18 cellular contexts compared by ENCODE assay signal in the genomic region with DNA sequence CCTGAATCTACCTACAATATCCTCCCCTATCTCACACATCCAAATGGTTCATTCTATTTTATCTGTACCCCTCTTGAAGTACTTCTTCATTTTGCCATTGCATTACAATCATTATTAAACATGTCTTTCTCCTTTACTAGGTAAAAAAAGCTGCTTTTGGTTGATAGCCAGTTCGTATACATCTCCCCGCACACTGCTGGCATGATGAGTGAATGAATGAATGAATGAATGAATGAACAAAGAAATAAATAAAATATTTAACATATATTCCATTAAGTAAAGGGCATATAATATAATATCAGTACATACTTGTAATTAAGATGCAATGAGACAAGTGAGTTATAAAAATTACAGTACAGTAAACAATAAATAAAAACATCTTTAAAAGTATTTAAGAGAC. TPM values are rescaled to one million over a fixed set of nuclear protein-coding genes. Genes with fewer than 3 reads are reported as not detected.
A peak's percentile ranks its signal among the peaks of the same experiment; 100 is the strongest.
DNase-seq lines count a peak whose midpoint lies in the region; ATAC-seq, FAIRE-seq and TF ChIP-seq lines count a peak whose summit lies in the region.
"Had no signal": no experiment of that assay in that cellular context is flagged by ENCODE, and none has a peak within 500 bp of the region (broad histone marks: within the 10 kb centered on the region; RNA-seq: fewer than 3 reads in every experiment).

No MANE protein-coding gene starts in this region.

- DNase-seq in activated naive CD4-positive, alpha-beta T cell treated with anti-CD3 and anti-CD28 coated beads for 36 hours, result no peak
- DNase-seq in activated naive CD4-positive, alpha-beta T cell treated with anti-CD3 and anti-CD28 coated beads, Interleukin-2, amount 50 U/mL, for 16 hours, result no peak
- DNase-seq in GM12878 (ENCODE audit: low read depth, low spot score) (no peak), GM10248 (ENCODE audit: extremely low spot score) (no peak), NCI-H2227 (lab: John Stamatoyannopoulos, UW; ENCODE audit: unreplicated experiment) (no peak)
- DNase-seq in stimulated activated naive B cell treated with anti-CD40 and anti-IgM and Interleukin-4, amounts not matched to agents 10 μg/mL and 1 μg/mL and 100 μg/mL, for 72 hours, result no peak
- DNase-seq: activated CD4-positive, CD25-positive, alpha-beta regulatory T cell treated with anti-CD3 and anti-CD28 coated beads, Interleukin-2, amount 50 U/mL, for 72 hours; head of caudate nucleus; HFFc6; NCI-H2171 treated with DMSO at 0.1 percent for 48 hours; NK-92 treated with Interleukin-12 subunit alpha and Interleukin-12 subunit beta, amount 100 ng/mL, for 24 hours; psoas muscle had no signal

- RAD21 ChIA-PET in GM12878 (lab: Charles Lee; ENCODE audit: unreplicated experiment), result interaction anchor here (0.9 to 6.3 kb wide), 3 partner anchors 10 to 55 kb away, joined by 3 to 107 read pairs (median 6); partner anchors contain the start of gene GALC

- TF ChIP-seq CTCF in OCI-LY3 (IDR thresholded peaks at IDR 0.05; ENCODE audit: low read depth, low read length) (no peak), GM12878 (IDR thresholded peaks at IDR 0.05 in 2 of 3, conservative IDR thresholded peaks at IDR 0.05 in 1 of 3; ENCODE audit: control insufficient read depth in 2 of 3, extremely low read depth in 1 of 3, insufficient read depth in 1 of 3, low read depth in 3 of 3, low read length in 3 of 3) (no peak), GM10248 (IDR thresholded peaks at IDR 0.05; ENCODE audit: control extremely low read depth, extremely low read depth, low read depth, missing control alignments) (no peak)

- H3K36me3 ChIP-seq in OCI-LY3 (replicated peaks; ENCODE audit: low read depth, low read length) (no peaks in the 10 kb centered on the region), GM12878 (ENCODE audit: control insufficient read depth in 2 of 2, insufficient read depth in 2 of 2, low read length in 1 of 2) (no peaks in the 10 kb centered on the region)
- H3K36me3 ChIP-seq: tibial nerve had no signal

- intact Hi-C loops in activated naive CD4-positive, alpha-beta T cell treated with anti-CD3 and anti-CD28 coated beads for 36 hours (cut with micrococcal nuclease), result loop anchor here (2.0 to 5.0 kb wide), 4 partner anchors 52 to 1952 kb away; partner anchors contain the start of genes EML5 and ZC3H14
- intact Hi-C loops in GM12878 (cut with micrococcal nuclease; ENCODE audit: unreplicated experiment), result loop anchor here (1.0 kb wide), 1 partner anchor 9 kb away; no protein-coding TSS in a partner anchor

- H3K9me3 ChIP-seq in OCI-LY3 (ENCODE audit: insufficient read depth, low read length) (no peaks in the 10 kb centered on the region), GM12878 (replicated peaks; ENCODE audit: control insufficient read depth, insufficient read depth, low read length) (no peaks in the 10 kb centered on the region; the same call in 2 of the 3 replicates)
- H3K9me3 ChIP-seq: psoas muscle, tibial nerve had no signal

- H3K36me3 Mint-ChIP-seq in activated naive CD4-positive, alpha-beta T cell treated with anti-CD3 and anti-CD28 coated beads for 36 hours (ENCODE audit: low read depth), result peaks cover 19% of the 10 kb centered on the region
- H3K36me3 Mint-ChIP-seq in stimulated activated naive B cell treated with anti-CD40 and anti-IgM and Interleukin-4, amounts not matched to agents 10 μg/mL and 1 μg/mL and 100 μg/mL, for 72 hours, result peaks cover 9 to 13% of the 10 kb centered on the region in 2 donors

- SMC1A ChIA-PET in GM12878 (lab: Charles Lee; ENCODE audit: uncharacterized antibody, unreplicated experiment), result interaction anchor here (0.7 to 9.7 kb wide), 5 partner anchors 11 to 185 kb away, joined by 3 to 158 read pairs (median 5); partner anchors contain the start of gene GALC

- peaks cover 44% of the 10 kb centered on the region for H3K4me1 ChIP-seq in OCI-LY3 (ENCODE audit: low read length)
- peaks cover 16% of the 10 kb centered on the region for H3K4me1 ChIP-seq in GM12878 (ENCODE audit: control insufficient read depth, insufficient read depth, low read length)
- H3K4me1 ChIP-seq: psoas muscle, tibial nerve had no signal

- H3K4me3 ChIP-seq in OCI-LY3 (ENCODE audit: low read length) (peak overlapping the region; percentile 57), GM12878 (no peak overlapping the region)

- in situ Hi-C loops in GM12878 (cut with MboI), result no loop called here

- CTCF ChIA-PET in activated naive CD4-positive, alpha-beta T cell treated with anti-CD3 and anti-CD28 coated beads for 36 hours (lab: Charles Lee), result interaction anchor here (0.6 to 3.8 kb wide), 4 partner anchors 10 to 87 kb away, joined by 3 to 22 read pairs (median 4); partner anchors contain the start of gene GALC
- CTCF ChIA-PET in GM12878 (lab: Yijun Ruan, JAX) (interaction anchor here (0.8 to 1.9 kb wide), 4 partner anchors 9 to 59 kb away, joined by 4 to 8 read pairs (median 6); partner anchors contain the start of gene GALC), GM10248 (lab: Yijun Ruan, JAX) (interaction anchor here (0.9 to 1.5 kb wide), 4 partner anchors 10 to 185 kb away, joined by 3 to 4 read pairs (median 4); partner anchors contain the start of gene GALC)

- POLR2A ChIA-PET in GM12878 (lab: Charles Lee), result interaction anchor here (0.5 to 10.0 kb wide), 2 partner anchors 11 to 1381 kb away, joined by 4 to 122 read pairs; partner anchors contain the start of gene GALC
- POLR2A ChIA-PET in GM10248 (lab: Yijun Ruan, JAX), result interaction anchor here (0.7 to 0.9 kb wide), 2 partner anchors 10 to 12 kb away, joined by 3 to 6 read pairs; no protein-coding TSS in a partner anchor

- no peak overlapping the region for H3K27ac ChIP-seq in OCI-LY3 (ENCODE audit: low read length)
- H3K27ac ChIP-seq in GM12878 (ENCODE audit: control insufficient read depth, insufficient read depth), result peak overlapping the region; percentile 87; the same call in 1 of the 2 replicates
- H3K27ac ChIP-seq: psoas muscle had no signal

- H4K20me1 ChIP-seq in OCI-LY3 (ENCODE audit: insufficient read depth, low read length), result no peaks in the 10 kb centered on the region
- no peaks in the 10 kb centered on the region for H4K20me1 ChIP-seq in GM12878 (ENCODE audit: control insufficient read depth, insufficient read depth)

- H2AFZ ChIP-seq in OCI-LY3 (ENCODE audit: low read depth, low read length) (peak overlapping the region; percentile 64; the same call in 1 of the 2 replicates), GM12878 (ENCODE audit: control insufficient read depth, low read depth, low read length) (peak overlapping the region; percentile 73)

- H3K4me2 ChIP-seq in OCI-LY3 (ENCODE audit: low read length), result peak overlapping the region; percentile 64
- 0 out of 2 replicates have a peak overlapping the region, but pooled peaks have one; percentile 44 for H3K4me2 ChIP-seq in GM12878 (ENCODE audit: control insufficient read depth, insufficient read depth)

- H3K9ac ChIP-seq in OCI-LY3 (ENCODE audit: low read length), result no peak overlapping the region; the same call in 1 of the 2 replicates
- H3K9ac ChIP-seq in GM12878 (ENCODE audit: control insufficient read depth, insufficient read depth, low read length), result no peak overlapping the region

- ATAC-seq in GM12878, result no peak
- ATAC-seq in stimulated activated naive B cell treated with anti-CD40 and anti-IgM and Interleukin-4, amounts not matched to agents 10 μg/mL and 1 μg/mL and 100 μg/mL, for 72 hours (replicated peaks), result no peak
- no peak for ATAC-seq in GM18867 (IDR thresholded peaks at IDR 0.05; ENCODE audit: unreplicated experiment)
- ATAC-seq: psoas muscle had no signal

- H3K27ac Mint-ChIP-seq in activated naive CD4-positive, alpha-beta T cell treated with anti-CD3 and anti-CD28 coated beads for 36 hours, result peak overlapping the region; percentile 95
- peak overlapping the region; percentile 51 for H3K27ac Mint-ChIP-seq in stimulated activated naive B cell treated with anti-CD40 and anti-IgM and Interleukin-4, amounts not matched to agents 10 μg/mL and 1 μg/mL and 100 μg/mL, for 72 hours
- H3K27ac Mint-ChIP-seq: HFFc6 had no signal

- no peaks in the 10 kb centered on the region for H3K27me3 Mint-ChIP-seq in activated naive CD4-positive, alpha-beta T cell treated with anti-CD3 and anti-CD28 coated beads for 36 hours (ENCODE audit: low read depth)
- no peaks in the 10 kb centered on the region for H3K27me3 Mint-ChIP-seq in stimulated activated naive B cell treated with anti-CD40 and anti-IgM and Interleukin-4, amounts not matched to agents 10 μg/mL and 1 μg/mL and 100 μg/mL, for 72 hours

- 2% methylated on average over 2 of the region's 2 CpGs for WGBS in GM12878 (ENCODE audit: insufficient coverage, insufficient replicate concordance, low lambda C conversion rate, missing lambda C conversion rate)

- H3K79me2 ChIP-seq in OCI-LY3 (ENCODE audit: low read length), result 0 out of 2 replicates have a peak, but pooled peaks cover 4% of the 10 kb centered on the region
- H3K79me2 ChIP-seq in GM12878 (ENCODE audit: control insufficient read depth, insufficient read depth, low read length), result peaks cover 40% of the 10 kb centered on the region

- no peaks in the 10 kb centered on the region for H3K9me3 Mint-ChIP-seq in activated naive CD4-positive, alpha-beta T cell treated with anti-CD3 and anti-CD28 coated beads for 36 hours
- peaks cover 0 to 2% of the 10 kb centered on the region in 2 donors for H3K9me3 Mint-ChIP-seq in stimulated activated naive B cell treated with anti-CD40 and anti-IgM and Interleukin-4, amounts not matched to agents 10 μg/mL and 1 μg/mL and 100 μg/mL, for 72 hours
- H3K9me3 Mint-ChIP-seq: HFFc6 had no signal

- no peak for FAIRE-seq in GM12878 (lab: Jason Lieb, UNC)

- TF ChIP-seq EP300 in GM12878 (IDR thresholded peaks at IDR 0.05; ENCODE audit: borderline replicate concordance in 1 of 2, control insufficient read depth in 1 of 2, low read depth in 2 of 2, low read length in 2 of 2), result no peak

- BruUV-seq in GM12878 (replicated peaks; lab: Mats Ljungman, UMichigan), result no TSS peak

- H3K4me3 Mint-ChIP-seq in activated naive CD4-positive, alpha-beta T cell treated with anti-CD3 and anti-CD28 coated beads for 36 hours, result peak overlapping the region; percentile 74
- peak overlapping the region; percentile 81 to 84 for H3K4me3 Mint-ChIP-seq in stimulated activated naive B cell treated with anti-CD40 and anti-IgM and Interleukin-4, amounts not matched to agents 10 μg/mL and 1 μg/mL and 100 μg/mL, for 72 hours

- no peak for TF ChIP-seq POLR2A in GM12878 (IDR thresholded peaks at IDR 0.05; ENCODE audit: low read depth, low read length)

- peaks cover 54% of the 10 kb centered on the region for H3K4me1 Mint-ChIP-seq in activated naive CD4-positive, alpha-beta T cell treated with anti-CD3 and anti-CD28 coated beads for 36 hours (ENCODE audit: low read depth)
- peaks cover 34 to 53% of the 10 kb centered on the region in 2 donors for H3K4me1 Mint-ChIP-seq in stimulated activated naive B cell treated with anti-CD40 and anti-IgM and Interleukin-4, amounts not matched to agents 10 μg/mL and 1 μg/mL and 100 μg/mL, for 72 hours

- H3K27me3 ChIP-seq in OCI-LY3 (ENCODE audit: low read depth, low read length) (no peaks in the 10 kb centered on the region), GM12878 (replicated peaks in 1 of 2; ENCODE audit: control insufficient read depth in 2 of 2, insufficient read depth in 2 of 2, low read length in 1 of 2) (no peaks in the 10 kb centered on the region)
- H3K27me3 ChIP-seq: tibial nerve had no signal

- no peak for TF ChIP-seq RAD21 in GM12878 (IDR thresholded peaks at IDR 0.05; ENCODE audit: insufficient read depth, low read depth, low read length)

RNA-seq across cellular contexts. Expression of gene GPR65, which starts 0.3 kb away (rescaled TPM):
- 10 to 100 TPM; 10.4 to 11.1 TPM for total RNA-seq in activated naive CD4-positive, alpha-beta T cell treated with anti-CD3 and anti-CD28 coated beads for 36 hours
- total RNA-seq in GM12878 (2013; cell fraction: nucleolus; rRNA removed), result 50.5 and 54.0 TPM in 2 replicates
- total RNA-seq in GM12878 (2014; rRNA removed) (11.5 and 14.0 TPM in 2 replicates), GM12878 (2014; rRNA removed; fragmentation: Illumina TruSeq; extraction: Trizol) (11.6 and 12.7 TPM in 2 replicates), GM12878 (2021) (7.3 and 8.2 TPM in 2 replicates)
- 2.5 TPM for polyA plus RNA-seq in GM12878 (2011; ENCODE audit: low read depth)
- polyA plus RNA-seq in GM12878 (2011; rRNA removed) (14.7 and 25.1 TPM in 2 replicates), GM12878 (2014; fragmentation: Illumina TruSeq; extraction: Trizol) (9.3 and 12.2 TPM in 2 replicates), GM12878 (2014; fragmentation: Nextera tagmentation; extraction: Ambion mirVana) (10 to 100 TPM in 1 of 2 experiments, 1 to 10 TPM in 1; 9.4 to 12.1 TPM), GM12878 (2014; rRNA removed) (3.7 and 4.4 TPM in 2 replicates), GM12878 (2016; fragmentation: Nextera tagmentation; extraction: Ambion mirVana) (1 to 10 TPM; 6.6 to 7.9 TPM)
- polyA plus RNA-seq in GM12878 (2011; cell fraction: cytosol; rRNA removed), result 4.3 and 6.1 TPM in 2 replicates
- polyA plus RNA-seq in GM12878 (2011; cell fraction: nucleus; rRNA removed), result 9.3 and 11.4 TPM in 2 replicates
- polyA plus RNA-seq in GM12878 (2012), result 3.5 and 6.0 TPM in 2 replicates
- polyA minus RNA-seq in GM12878 (2011; rRNA and poly(A)+ RNA removed), result 20.1 and 30.4 TPM in 2 replicates
- 3.6 and 6.1 TPM in 2 replicates for polyA minus RNA-seq in GM12878 (2011; cell fraction: cytosol; rRNA and poly(A)+ RNA removed)
- polyA minus RNA-seq in GM12878 (2011; cell fraction: nucleus; rRNA and poly(A)+ RNA removed), result 17.3 and 22.3 TPM in 2 replicates
- total RNA-seq: chondrocyte, HT1080, kidney epithelial cell had no signal

RNA-seq across cellular contexts. Expression of gene GALC, which starts 11.7 kb away (rescaled TPM):
- total RNA-seq in activated naive CD4-positive, alpha-beta T cell treated with anti-CD3 and anti-CD28 coated beads for 36 hours, result 10 to 100 TPM; 11.2 to 12.7 TPM
- total RNA-seq in GM12878 (2013; cell fraction: nucleolus; rRNA removed), result 63.0 and 73.0 TPM in 2 replicates
- total RNA-seq in GM12878 (2014; rRNA removed), result 4.8 and 6.1 TPM in 2 replicates
- 4.5 and 4.9 TPM in 2 replicates for total RNA-seq in GM12878 (2014; rRNA removed; fragmentation: Illumina TruSeq; extraction: Trizol)
- total RNA-seq in GM12878 (2021), result 4.1 and 7.5 TPM in 2 replicates
- 3.1 TPM for polyA plus RNA-seq in GM12878 (2011; ENCODE audit: low read depth)
- 14.0 and 19.2 TPM in 2 replicates for polyA plus RNA-seq in GM12878 (2011; rRNA removed)
- polyA plus RNA-seq in GM12878 (2011; cell fraction: cytosol; rRNA removed), result 6.2 and 7.0 TPM in 2 replicates
- 14.6 and 15.2 TPM in 2 replicates for polyA plus RNA-seq in GM12878 (2011; cell fraction: nucleus; rRNA removed)
- 3.8 TPM in 2 replicates for polyA plus RNA-seq in GM12878 (2012)
- polyA plus RNA-seq in GM12878 (2014; fragmentation: Illumina TruSeq; extraction: Trizol), result 3.9 and 7.0 TPM in 2 replicates
- polyA plus RNA-seq in GM12878 (2014; fragmentation: Nextera tagmentation; extraction: Ambion mirVana), result 1 to 10 TPM; 1.3 to 1.9 TPM
- 2.8 and 4.7 TPM in 2 replicates for polyA plus RNA-seq in GM12878 (2014; rRNA removed)
- 1 to 10 TPM; 4.6 to 5.0 TPM for polyA plus RNA-seq in GM12878 (2016; fragmentation: Nextera tagmentation; extraction: Ambion mirVana)
- polyA minus RNA-seq in GM12878 (2011; rRNA and poly(A)+ RNA removed), result 12.7 and 13.4 TPM in 2 replicates
- polyA minus RNA-seq in GM12878 (2011; cell fraction: cytosol; rRNA and poly(A)+ RNA removed), result 5.3 and 8.3 TPM in 2 replicates
- 16.3 and 18.2 TPM in 2 replicates for polyA minus RNA-seq in GM12878 (2011; cell fraction: nucleus; rRNA and poly(A)+ RNA removed)
- total RNA-seq: HT1080 had no signal
